In the genomic region with DNA sequence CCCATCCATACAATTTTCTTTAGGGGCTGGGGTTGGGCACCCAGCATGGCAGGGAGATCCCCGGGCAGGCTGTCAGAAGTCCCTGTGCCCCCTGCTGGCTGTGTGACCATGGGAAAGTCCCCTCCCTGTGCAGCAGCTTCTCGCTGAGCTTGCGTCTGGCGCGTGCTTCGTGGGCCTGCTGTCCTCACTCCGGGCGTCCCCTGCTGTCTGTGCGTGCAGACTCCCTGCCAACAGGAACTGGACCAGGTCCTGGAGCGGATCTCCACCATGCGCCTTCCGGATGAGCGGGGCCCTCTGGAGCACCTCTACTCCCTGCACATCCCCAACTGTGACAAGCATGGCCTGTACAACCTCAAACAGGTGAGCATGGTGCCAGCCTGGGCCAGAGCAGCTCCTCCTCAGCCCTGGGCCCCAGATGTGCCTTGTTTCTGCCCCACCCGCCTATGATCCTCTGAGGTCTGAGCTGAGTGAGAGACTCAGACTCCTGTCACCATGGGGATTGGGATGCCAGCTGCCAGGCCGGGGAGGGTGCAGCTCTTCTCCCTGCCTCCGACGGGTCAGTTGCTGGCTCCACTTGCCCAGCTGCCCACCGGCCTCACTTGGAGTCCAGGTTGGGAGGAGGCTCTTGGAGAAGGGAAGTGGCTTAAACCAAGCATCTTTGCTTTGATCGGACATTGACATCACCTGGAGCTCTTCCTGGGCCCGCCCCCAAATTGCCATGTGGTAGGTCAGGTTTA, we compare ENCODE assay signal across 15 cellular contexts. TPM values are rescaled to one million over a fixed set of nuclear protein-coding genes. Genes with fewer than 3 reads are reported as not detected.
A peak's percentile ranks its signal among the peaks of the same experiment; 100 is the strongest.
DNase-seq lines count a peak whose midpoint lies in the region; ATAC-seq, FAIRE-seq and TF ChIP-seq lines count a peak whose summit lies in the region.
"Had no signal": no experiment of that assay in that cellular context is flagged by ENCODE, and none has a peak within 500 bp of the region (broad histone marks: within the 10 kb centered on the region; RNA-seq: fewer than 3 reads in every experiment).

No MANE protein-coding gene starts in this region.

- peaks cover 14 to 37% of the 10 kb centered on the region in 2 experiments; a peak in 3 of 4 replicates for H3K4me1 ChIP-seq in SK-N-SH (ENCODE audit: control insufficient read depth in 1 of 2, insufficient read depth in 2 of 2, low read depth in 1 of 2, low read length in 1 of 2)
- peaks cover 61% of the 10 kb centered on the region for H3K4me1 ChIP-seq in mammary epithelial cell (ENCODE audit: insufficient read depth, low read length)

- peaks cover 17 to 46% of the 10 kb centered on the region in 2 experiments for H3K36me3 ChIP-seq in SK-N-SH (replicated peaks in 1 of 2; ENCODE audit: control insufficient read depth in 1 of 2, insufficient read depth in 2 of 2, low read length in 1 of 2)
- H3K36me3 ChIP-seq in bronchial epithelial cell (ENCODE audit: control insufficient read depth, insufficient read depth, low read length): peaks cover 3% of the 10 kb centered on the region
- H3K36me3 ChIP-seq in mammary epithelial cell (ENCODE audit: insufficient read depth, low read length): peaks cover 15% of the 10 kb centered on the region
- H3K36me3 ChIP-seq: gastrocnemius medialis, MG63 had no signal

- BruUV-seq in mammary epithelial cell (replicated peaks; lab: Mats Ljungman, UMichigan): no TSS peak

- no peak overlapping the region for H3K4me3 Mint-ChIP-seq in progenitor cell of endocrine pancreas (ENCODE audit: low read depth)
- H3K4me3 Mint-ChIP-seq: activated naive CD4-positive, alpha-beta T cell treated with anti-CD3 and anti-CD28 coated beads, Interleukin-2, amount 10 ng/mL, durations not matched to agents 7 days and 5 days; H9 had no signal

- 94% methylated on average over 19 of the region's 20 CpGs for WGBS in SK-N-SH (ENCODE audit: low lambda C conversion rate)
- WGBS in mammary epithelial cell (ENCODE audit: low coverage, missing lambda C conversion rate): 84% methylated on average over 9 of the region's 20 CpGs

- H3K9me2 ChIP-seq in SK-N-SH: no peaks in the 10 kb centered on the region

- H3K4me3 ChIP-seq in SK-N-SH (ENCODE audit: low read depth in 2 of 2, low read length in 1 of 2) (no peak overlapping the region), bronchial epithelial cell (ENCODE audit: low read depth, low read length) (no peak overlapping the region), retinal pigment epithelial cell (ENCODE audit: low read length) (no peak overlapping the region), mammary epithelial cell (replicated peaks in 1 of 3; ENCODE audit: insufficient read depth in 1 of 3, low read depth in 2 of 3, low read length in 3 of 3) (no peak overlapping the region)
- H3K4me3 ChIP-seq in Jurkat, Clone E6-1 (ENCODE audit: low read length): no peak overlapping the region
- H3K4me3 ChIP-seq: coronary artery, gastrocnemius medialis, MG63 had no signal

- no peak for FAIRE-seq in bronchial epithelial cell (lab: Jason Lieb, UNC)

- peak; percentile 36 for TF ChIP-seq CTCF in SK-N-SH (IDR thresholded peaks at IDR 0.05)
- peak; percentile 25 for TF ChIP-seq CTCF in bronchial epithelial cell (IDR thresholded peaks at IDR 0.05; ENCODE audit: insufficient read depth, low read length, severe bottlenecking)
- TF ChIP-seq CTCF in retinal pigment epithelial cell (conservative IDR thresholded peaks at IDR 0.05; ENCODE audit: low read depth, low read length): peak; percentile 30
- TF ChIP-seq CTCF in mammary epithelial cell (conservative IDR thresholded peaks at IDR 0.05 in 1 of 2, IDR thresholded peaks at IDR 0.05 in 1 of 2; ENCODE audit: extremely low read depth in 1 of 2, insufficient read depth in 1 of 2, low read depth in 1 of 2, low read length in 2 of 2): no peak
- TF ChIP-seq CTCF in progenitor cell of endocrine pancreas (IDR thresholded peaks at IDR 0.05; ENCODE audit: unreplicated experiment): no peak

- no peaks in the 10 kb centered on the region for H3K9me3 Mint-ChIP-seq in progenitor cell of endocrine pancreas (ENCODE audit: low read depth)
- H3K9me3 Mint-ChIP-seq: activated naive CD4-positive, alpha-beta T cell treated with anti-CD3 and anti-CD28 coated beads, Interleukin-2, amount 10 ng/mL, durations not matched to agents 7 days and 5 days; H9 had no signal

- H3K9ac ChIP-seq in SK-N-SH (no peak overlapping the region), mammary epithelial cell (ENCODE audit: insufficient read depth, low read length) (no peak overlapping the region)

- DNase-seq in SK-N-SH (peak; percentile 49), bronchial epithelial cell (ENCODE audit: low read depth) (no peak), retinal pigment epithelial cell (ENCODE audit: low read depth) (no peak), mammary epithelial cell (no peak), progenitor cell of endocrine pancreas (ENCODE audit: low spot score, unreplicated experiment) (no peak), NCI-H1092 treated with DMSO at 0.1 percent for 48 hours (lab: John Stamatoyannopoulos, UW) (no peak)
- DNase-seq in Jurkat, Clone E6-1 (ENCODE audit: low read depth, low spot score): peak; percentile 16
- DNase-seq: activated CD4-positive, alpha-beta T cell treated with anti-CD3 and anti-CD28 coated beads, Interleukin-2, amount 50 U/mL, for 1 hour; activated naive CD4-positive, alpha-beta T cell treated with anti-CD3 and anti-CD28 coated beads, Interleukin-2, amount 10 ng/mL, durations not matched to agents 7 days and 5 days; gastrocnemius medialis; H9; MG63; stimulated activated CD4-positive, alpha-beta T cell treated with anti-CD3 and anti-CD28 coated beads, Interleukin-2, amount 100 ng/mL, for 24 hours had no signal

- H3K79me2 ChIP-seq in SK-N-SH (ENCODE audit: insufficient read depth) (peaks cover 15% of the 10 kb centered on the region; the same call in 1 of the 2 replicates), mammary epithelial cell (ENCODE audit: insufficient read depth, low read length) (peaks cover 26% of the 10 kb centered on the region)

- no peak for ATAC-seq in SK-N-SH treated with all-trans-retinoic acid at 6 μM for 48 hours
- ATAC-seq: gastrocnemius medialis had no signal

- TF ChIP-seq EP300 in SK-N-SH (IDR thresholded peaks at IDR 0.05; ENCODE audit: borderline replicate concordance in 1 of 2, low read depth in 1 of 2, low read length in 1 of 2): no peak

- TF ChIP-seq RAD21 in SK-N-SH (IDR thresholded peaks at IDR 0.05; ENCODE audit: low read length): peak; percentile 49

- no peak overlapping the region for H3K27ac ChIP-seq in SK-N-SH (ENCODE audit: low read depth in 2 of 2, low read length in 1 of 2)
- H3K27ac ChIP-seq in mammary epithelial cell (ENCODE audit: insufficient read depth, low read depth, low read length): no peak overlapping the region
- H3K27ac ChIP-seq: coronary artery, gastrocnemius medialis had no signal

- H4K20me1 ChIP-seq in SK-N-SH (ENCODE audit: insufficient read depth) (0 out of 2 replicates have a peak, but pooled peaks cover 7% of the 10 kb centered on the region), mammary epithelial cell (ENCODE audit: insufficient read depth, low read length) (no peaks in the 10 kb centered on the region)

- H3K27me3 ChIP-seq in SK-N-SH (ENCODE audit: insufficient read depth): no peaks in the 10 kb centered on the region
- no peaks in the 10 kb centered on the region for H3K27me3 ChIP-seq in bronchial epithelial cell (ENCODE audit: control insufficient read depth, insufficient read depth, low read length)
- H3K27me3 ChIP-seq in mammary epithelial cell (ENCODE audit: insufficient read depth, low read length): no peaks in the 10 kb centered on the region
- H3K27me3 ChIP-seq: gastrocnemius medialis, MG63 had no signal

- POLR2A ChIA-PET in SK-N-SH (lab: Yijun Ruan, JAX): interaction anchor here (0.8 kb wide), 1 partner anchor 156 kb away, joined by 4 read pairs; no protein-coding TSS in a partner anchor

- CTCF ChIA-PET in SK-N-SH (lab: Yijun Ruan, JAX): interaction anchor here (0.8 to 24.7 kb wide), 5 partner anchors 11 to 149 kb away, joined by 3 to 614 read pairs (median 5); partner anchors contain the start of gene IGFBP2
- CTCF ChIA-PET in mammary epithelial cell (lab: Charles Lee; ENCODE audit: low non-redundant PET): no interaction called here

- peaks cover 14% of the 10 kb centered on the region for H3K36me3 Mint-ChIP-seq in progenitor cell of endocrine pancreas (ENCODE audit: insufficient read depth)
- H3K36me3 Mint-ChIP-seq: activated naive CD4-positive, alpha-beta T cell treated with anti-CD3 and anti-CD28 coated beads, Interleukin-2, amount 10 ng/mL, durations not matched to agents 7 days and 5 days had no signal

- peaks cover 26% of the 10 kb centered on the region for H3K4me1 Mint-ChIP-seq in progenitor cell of endocrine pancreas (ENCODE audit: low read depth)
- H3K4me1 Mint-ChIP-seq: activated naive CD4-positive, alpha-beta T cell treated with anti-CD3 and anti-CD28 coated beads, Interleukin-2, amount 10 ng/mL, durations not matched to agents 7 days and 5 days had no signal

- H3K9me3 ChIP-seq in SK-N-SH (no peaks in the 10 kb centered on the region), mammary epithelial cell (replicated peaks; ENCODE audit: insufficient read depth, low read length) (no peaks in the 10 kb centered on the region)
- H3K9me3 ChIP-seq: gastrocnemius medialis, MG63 had no signal

- no peaks in the 10 kb centered on the region for H3K27me3 Mint-ChIP-seq in progenitor cell of endocrine pancreas

- H2AFZ ChIP-seq in SK-N-SH (ENCODE audit: low read depth): no peak overlapping the region
- no peak overlapping the region for H2AFZ ChIP-seq in mammary epithelial cell (ENCODE audit: low read depth, low read length)

- intact Hi-C loops in mammary epithelial cell (cut with micrococcal nuclease): loop anchor here (10.0 kb wide), 1 partner anchor 447 kb away; no protein-coding TSS in a partner anchor

- dilution Hi-C loops in mammary epithelial cell (cut with HindIII; ENCODE audit: low sequenced_read_pairs): no loop called here

- in situ Hi-C loops in mammary epithelial cell (cut with MboI; ENCODE audit: low sequenced_read_pairs in 2 of 2): no loop called here

- no peaks in the 10 kb centered on the region for H3F3A ChIP-seq in SK-N-SH (replicated peaks; ENCODE audit: insufficient read depth)

- no peak overlapping the region for H3K27ac Mint-ChIP-seq in progenitor cell of endocrine pancreas
- H3K27ac Mint-ChIP-seq: activated naive CD4-positive, alpha-beta T cell treated with anti-CD3 and anti-CD28 coated beads, Interleukin-2, amount 10 ng/mL, durations not matched to agents 7 days and 5 days had no signal

- H3K4me2 ChIP-seq in SK-N-SH (no peak overlapping the region), mammary epithelial cell (ENCODE audit: insufficient read depth, low read depth, low read length) (no peak overlapping the region)

RNA-seq across cellular contexts. Expression of gene IGFBP2, which starts 28.6 kb away (rescaled TPM):
- polyA plus RNA-seq in SK-N-SH (2012; rRNA removed): 668 and 695 TPM in 2 replicates
- polyA plus RNA-seq in SK-N-SH (2012; cell fraction: cytosol; rRNA removed): 286 and 490 TPM in 2 replicates
- polyA plus RNA-seq in SK-N-SH (2012; cell fraction: nucleus; rRNA removed): 566 and 589 TPM in 2 replicates
- 229 TPM for polyA plus RNA-seq in Jurkat, Clone E6-1 (2012; ENCODE audit: insufficient read depth, insufficient read length)
- 41.1 and 329 TPM in 2 replicates for total RNA-seq in bronchial epithelial cell
- total RNA-seq in mammary epithelial cell: 1,000 to 10,000 TPM in 1 of 2 donors, 100 to 1,000 TPM in 1; 782 to 1,729 TPM
- polyA plus RNA-seq in mammary epithelial cell: 501 TPM
- 221 TPM for polyA minus RNA-seq in mammary epithelial cell
- 249 and 274 TPM in 2 replicates for total RNA-seq in progenitor cell of endocrine pancreas

RNA-seq across cellular contexts. Expression of gene IGFBP5, which starts 33.5 kb away (rescaled TPM):
- polyA plus RNA-seq in SK-N-SH (2012; rRNA removed) (156 and 323 TPM in 2 replicates), mammary epithelial cell (0.11 TPM)
- 92.2 and 140 TPM in 2 replicates for polyA plus RNA-seq in SK-N-SH (2012; cell fraction: cytosol; rRNA removed)
- polyA plus RNA-seq in SK-N-SH (2012; cell fraction: nucleus; rRNA removed): 204 and 262 TPM in 2 replicates
- 0.45 TPM for polyA plus RNA-seq in Jurkat, Clone E6-1 (2012; ENCODE audit: insufficient read depth, insufficient read length)
- total RNA-seq in bronchial epithelial cell (0.51 and 9.2 TPM in 2 replicates), mammary epithelial cell (100 to 1,000 TPM in 1 of 2 donors, under 1 TPM in 1; 0.07 to 266 TPM), progenitor cell of endocrine pancreas (73.9 and 75.3 TPM in 2 replicates)
- not detected for polyA minus RNA-seq in mammary epithelial cell

Comparison
In these comparisons a context has a peak if more than half of its experiments do, and no peak if none do; other contexts are left out.
1. DNase-seq: peak in SK-N-SH (single experiment) and Jurkat, Clone E6-1 (single experiment); none in bronchial epithelial cell (single experiment), retinal pigment epithelial cell (single experiment), mammary epithelial cell (single experiment), progenitor cell of endocrine pancreas (single experiment) and NCI-H1092 treated with DMSO at 0.1 percent for 48 hours (single experiment).
2. CTCF ChIP-seq: peak in SK-N-SH (single experiment), bronchial epithelial cell (single experiment) and retinal pigment epithelial cell (single experiment); none in mammary epithelial cell (0 of 2) and progenitor cell of endocrine pancreas (single experiment).